Comparison of ENCODE assay signal across 1 cellular context in the genomic region with DNA sequence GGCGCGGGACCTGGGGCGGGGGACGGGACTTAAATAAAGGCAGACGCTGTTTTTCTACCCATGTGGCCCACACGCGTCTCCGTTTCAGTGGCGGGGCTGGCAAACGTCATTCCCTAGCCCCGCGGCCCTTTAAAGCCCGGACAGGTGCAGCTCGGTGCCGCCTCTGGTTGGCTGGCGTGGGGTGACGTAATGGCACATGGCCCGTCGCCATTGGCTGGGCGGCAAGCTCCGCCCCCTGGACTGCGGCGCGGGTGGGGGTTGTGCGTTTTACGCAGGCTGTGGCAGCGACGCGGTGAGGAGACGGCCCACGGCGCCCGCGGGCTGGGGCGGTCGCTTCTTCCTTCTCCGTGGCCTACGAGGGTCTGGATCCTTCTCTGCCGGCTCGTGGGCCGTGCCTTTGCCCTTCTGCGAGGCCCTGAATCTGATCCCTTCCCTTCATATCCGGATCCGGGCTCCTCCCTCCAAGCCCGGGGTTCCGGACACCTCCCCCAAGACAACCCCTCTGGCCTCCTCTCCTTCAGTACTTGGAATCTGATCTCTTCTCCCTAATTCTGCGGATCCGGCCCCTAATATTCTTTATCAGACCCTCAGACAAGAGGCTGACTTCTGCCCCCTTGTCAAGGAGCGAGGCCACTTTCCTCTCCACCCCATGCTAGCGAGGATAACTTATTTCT.
TF ChIP-seq lines count a peak whose summit lies in the region.

A gene with protein sequence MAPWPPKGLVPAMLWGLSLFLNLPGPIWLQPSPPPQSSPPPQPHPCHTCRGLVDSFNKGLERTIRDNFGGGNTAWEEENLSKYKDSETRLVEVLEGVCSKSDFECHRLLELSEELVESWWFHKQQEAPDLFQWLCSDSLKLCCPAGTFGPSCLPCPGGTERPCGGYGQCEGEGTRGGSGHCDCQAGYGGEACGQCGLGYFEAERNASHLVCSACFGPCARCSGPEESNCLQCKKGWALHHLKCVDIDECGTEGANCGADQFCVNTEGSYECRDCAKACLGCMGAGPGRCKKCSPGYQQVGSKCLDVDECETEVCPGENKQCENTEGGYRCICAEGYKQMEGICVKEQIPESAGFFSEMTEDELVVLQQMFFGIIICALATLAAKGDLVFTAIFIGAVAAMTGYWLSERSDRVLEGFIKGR (plus strand): TSS at position 274 of the 674 bp plus-strand sequence. CDS start 605 bp downstream, outside the sequence.

TF ChIP-seq in HepG2, 621 proteins besides CTCF, POLR2A, EP300 and RAD21 (continued from another document and continues in another):
- TF ChIP-seq REPIN1 (CRISPR knock-in tag; IDR thresholded peaks at IDR 0.05; ENCODE audit: borderline replicate concordance, low read depth) (0 out of 2 replicates have a peak, but pooled peaks have one; percentile 24), DPF2 (CRISPR knock-in tag; IDR thresholded peaks at IDR 0.05; ENCODE audit: borderline replicate concordance, low read depth) (no peak), TBX2 (CRISPR knock-in tag; IDR thresholded peaks at IDR 0.05; ENCODE audit: borderline replicate concordance) (no peak; the same call in none of the 2 replicates), TCF7L2 (IDR thresholded peaks at IDR 0.05; ENCODE audit: low read depth, low read length) (no peak), ZNF432 (CRISPR knock-in tag; IDR thresholded peaks at IDR 0.05; ENCODE audit: borderline replicate concordance) (no peak), ZNF274 (CRISPR knock-in tag; IDR thresholded peaks at IDR 0.05) (no peak), NFE2 (CRISPR knock-in tag; IDR thresholded peaks at IDR 0.05) (no peak), SAFB2 (CRISPR knock-in tag; IDR thresholded peaks at IDR 0.05; ENCODE audit: borderline replicate concordance, low read depth) (no peak), MED1 (CRISPR knock-in tag; IDR thresholded peaks at IDR 0.05) (peak; percentile 48), TSC22D2 (CRISPR knock-in tag; IDR thresholded peaks at IDR 0.05; ENCODE audit: borderline replicate concordance) (no peak), CREB1 (IDR thresholded peaks at IDR 0.05) (peak; percentile 92), CREB1 (CRISPR knock-in tag; IDR thresholded peaks at IDR 0.05) (peak; percentile 93), ZNF143 (CRISPR knock-in tag; IDR thresholded peaks at IDR 0.05) (peak; percentile 41; the same call in 1 of the 2 replicates), MAFK (conservative IDR thresholded peaks at IDR 0.05 in 1 of 2, IDR thresholded peaks at IDR 0.05 in 1 of 2; ENCODE audit: low read length in 2 of 2) (no peak), ZNF773 (CRISPR knock-in tag; IDR thresholded peaks at IDR 0.05; ENCODE audit: borderline replicate concordance) (peak; percentile 35; the same call in 1 of the 2 replicates), ARID2 (CRISPR knock-in tag; IDR thresholded peaks at IDR 0.05; ENCODE audit: borderline replicate concordance) (no peak), TARDBP (CRISPR knock-in tag; IDR thresholded peaks at IDR 0.05) (peak; percentile 73; the same call in 1 of the 2 replicates), ZNF30 (CRISPR knock-in tag; IDR thresholded peaks at IDR 0.05) (0 out of 2 replicates have a peak, but pooled peaks have one; percentile 24), SNRNP70 (IDR thresholded peaks at IDR 0.05; ENCODE audit: low read depth, low read length) (no peak), ZNF205 (CRISPR knock-in tag; IDR thresholded peaks at IDR 0.05) (no peak; the same call in 1 of the 2 replicates), ZNF430 (CRISPR knock-in tag; IDR thresholded peaks at IDR 0.05) (peak; percentile 71; the same call in 1 of the 2 replicates), ZNF790 (CRISPR knock-in tag; IDR thresholded peaks at IDR 0.05; ENCODE audit: borderline replicate concordance) (no peak; the same call in 1 of the 2 replicates), FIP1L1 (IDR thresholded peaks at IDR 0.05; ENCODE audit: borderline replicate concordance, insufficient read depth, low read depth, low read length) (no peak), ZNF337 (CRISPR knock-in tag; IDR thresholded peaks at IDR 0.05; ENCODE audit: borderline replicate concordance, low read depth) (no peak), NCOA2 (CRISPR knock-in tag; IDR thresholded peaks at IDR 0.05) (peak; percentile 43; the same call in 1 of the 2 replicates), ZBTB7B (CRISPR knock-in tag; IDR thresholded peaks at IDR 0.05) (no peak), ZC3H4 (CRISPR knock-in tag; IDR thresholded peaks at IDR 0.05; ENCODE audit: borderline replicate concordance) (no peak), HCFC1 (IDR thresholded peaks at IDR 0.05; ENCODE audit: low read depth, low read length) (no peak), ZNF557 (CRISPR knock-in tag; IDR thresholded peaks at IDR 0.05) (no peak), ZBTB8A (CRISPR knock-in tag; IDR thresholded peaks at IDR 0.05; ENCODE audit: borderline replicate concordance, low read depth) (0 out of 2 replicates have a peak, but pooled peaks have one; percentile 46), FOSL2 (CRISPR knock-in tag; IDR thresholded peaks at IDR 0.05) (peak; percentile 46; the same call in 1 of the 2 replicates), CBFB (CRISPR knock-in tag; IDR thresholded peaks at IDR 0.05) (peak; percentile 25; the same call in 1 of the 2 replicates), NR2F1 (CRISPR knock-in tag; IDR thresholded peaks at IDR 0.05) (no peak), ZNF292 (CRISPR knock-in tag; IDR thresholded peaks at IDR 0.05; ENCODE audit: borderline replicate concordance, low read depth) (no peak), CEBPG (CRISPR knock-in tag; IDR thresholded peaks at IDR 0.05) (peak; percentile 72), TOE1 (CRISPR knock-in tag; IDR thresholded peaks at IDR 0.05) (no peak), TAF15 (IDR thresholded peaks at IDR 0.05; ENCODE audit: low read depth, low read length, poor library complexity, severe bottlenecking) (no peak), ZSCAN25 (CRISPR knock-in tag; IDR thresholded peaks at IDR 0.05) (no peak), ZNF841 (CRISPR knock-in tag; IDR thresholded peaks at IDR 0.05; ENCODE audit: borderline replicate concordance) (no peak), FOSL1 (CRISPR knock-in tag; IDR thresholded peaks at IDR 0.05; ENCODE audit: borderline replicate concordance) (no peak), SIX4 (CRISPR knock-in tag; IDR thresholded peaks at IDR 0.05) (no peak), NFYB (CRISPR knock-in tag; IDR thresholded peaks at IDR 0.05) (peak; percentile 92), NFATC3 (CRISPR knock-in tag; IDR thresholded peaks at IDR 0.05) (no peak), TOPORS (CRISPR knock-in tag; IDR thresholded peaks at IDR 0.05) (no peak), ZNF431 (CRISPR knock-in tag; IDR thresholded peaks at IDR 0.05; ENCODE audit: borderline replicate concordance, low read depth) (no peak), TAF1 (CRISPR knock-in tag; IDR thresholded peaks at IDR 0.05) (peak; percentile 61; the same call in 1 of the 2 replicates)
- TF ChIP-seq, protein P1, sequence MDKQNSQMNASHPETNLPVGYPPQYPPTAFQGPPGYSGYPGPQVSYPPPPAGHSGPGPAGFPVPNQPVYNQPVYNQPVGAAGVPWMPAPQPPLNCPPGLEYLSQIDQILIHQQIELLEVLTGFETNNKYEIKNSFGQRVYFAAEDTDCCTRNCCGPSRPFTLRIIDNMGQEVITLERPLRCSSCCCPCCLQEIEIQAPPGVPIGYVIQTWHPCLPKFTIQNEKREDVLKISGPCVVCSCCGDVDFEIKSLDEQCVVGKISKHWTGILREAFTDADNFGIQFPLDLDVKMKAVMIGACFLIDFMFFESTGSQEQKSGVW (CRISPR knock-in tag; IDR thresholded peaks at IDR 0.05; ENCODE audit: borderline replicate concordance): no peak
- TF ChIP-seq, protein P2, sequence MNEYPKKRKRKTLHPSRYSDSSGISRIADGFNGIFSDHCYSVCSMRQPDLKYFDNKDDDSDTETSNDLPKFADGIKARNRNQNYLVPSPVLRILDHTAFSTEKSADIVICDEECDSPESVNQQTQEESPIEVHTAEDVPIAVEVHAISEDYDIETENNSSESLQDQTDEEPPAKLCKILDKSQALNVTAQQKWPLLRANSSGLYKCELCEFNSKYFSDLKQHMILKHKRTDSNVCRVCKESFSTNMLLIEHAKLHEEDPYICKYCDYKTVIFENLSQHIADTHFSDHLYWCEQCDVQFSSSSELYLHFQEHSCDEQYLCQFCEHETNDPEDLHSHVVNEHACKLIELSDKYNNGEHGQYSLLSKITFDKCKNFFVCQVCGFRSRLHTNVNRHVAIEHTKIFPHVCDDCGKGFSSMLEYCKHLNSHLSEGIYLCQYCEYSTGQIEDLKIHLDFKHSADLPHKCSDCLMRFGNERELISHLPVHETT (CRISPR knock-in tag; conservative IDR thresholded peaks at IDR 0.05): 0 out of 2 replicates have a peak, but pooled peaks have one; percentile 28
- TF ChIP-seq, protein P3, sequence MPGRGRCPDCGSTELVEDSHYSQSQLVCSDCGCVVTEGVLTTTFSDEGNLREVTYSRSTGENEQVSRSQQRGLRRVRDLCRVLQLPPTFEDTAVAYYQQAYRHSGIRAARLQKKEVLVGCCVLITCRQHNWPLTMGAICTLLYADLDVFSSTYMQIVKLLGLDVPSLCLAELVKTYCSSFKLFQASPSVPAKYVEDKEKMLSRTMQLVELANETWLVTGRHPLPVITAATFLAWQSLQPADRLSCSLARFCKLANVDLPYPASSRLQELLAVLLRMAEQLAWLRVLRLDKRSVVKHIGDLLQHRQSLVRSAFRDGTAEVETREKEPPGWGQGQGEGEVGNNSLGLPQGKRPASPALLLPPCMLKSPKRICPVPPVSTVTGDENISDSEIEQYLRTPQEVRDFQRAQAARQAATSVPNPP (CRISPR knock-in tag; IDR thresholded peaks at IDR 0.05): 0 out of 2 replicates have a peak, but pooled peaks have one; percentile 44
- TF ChIP-seq, protein P4, sequence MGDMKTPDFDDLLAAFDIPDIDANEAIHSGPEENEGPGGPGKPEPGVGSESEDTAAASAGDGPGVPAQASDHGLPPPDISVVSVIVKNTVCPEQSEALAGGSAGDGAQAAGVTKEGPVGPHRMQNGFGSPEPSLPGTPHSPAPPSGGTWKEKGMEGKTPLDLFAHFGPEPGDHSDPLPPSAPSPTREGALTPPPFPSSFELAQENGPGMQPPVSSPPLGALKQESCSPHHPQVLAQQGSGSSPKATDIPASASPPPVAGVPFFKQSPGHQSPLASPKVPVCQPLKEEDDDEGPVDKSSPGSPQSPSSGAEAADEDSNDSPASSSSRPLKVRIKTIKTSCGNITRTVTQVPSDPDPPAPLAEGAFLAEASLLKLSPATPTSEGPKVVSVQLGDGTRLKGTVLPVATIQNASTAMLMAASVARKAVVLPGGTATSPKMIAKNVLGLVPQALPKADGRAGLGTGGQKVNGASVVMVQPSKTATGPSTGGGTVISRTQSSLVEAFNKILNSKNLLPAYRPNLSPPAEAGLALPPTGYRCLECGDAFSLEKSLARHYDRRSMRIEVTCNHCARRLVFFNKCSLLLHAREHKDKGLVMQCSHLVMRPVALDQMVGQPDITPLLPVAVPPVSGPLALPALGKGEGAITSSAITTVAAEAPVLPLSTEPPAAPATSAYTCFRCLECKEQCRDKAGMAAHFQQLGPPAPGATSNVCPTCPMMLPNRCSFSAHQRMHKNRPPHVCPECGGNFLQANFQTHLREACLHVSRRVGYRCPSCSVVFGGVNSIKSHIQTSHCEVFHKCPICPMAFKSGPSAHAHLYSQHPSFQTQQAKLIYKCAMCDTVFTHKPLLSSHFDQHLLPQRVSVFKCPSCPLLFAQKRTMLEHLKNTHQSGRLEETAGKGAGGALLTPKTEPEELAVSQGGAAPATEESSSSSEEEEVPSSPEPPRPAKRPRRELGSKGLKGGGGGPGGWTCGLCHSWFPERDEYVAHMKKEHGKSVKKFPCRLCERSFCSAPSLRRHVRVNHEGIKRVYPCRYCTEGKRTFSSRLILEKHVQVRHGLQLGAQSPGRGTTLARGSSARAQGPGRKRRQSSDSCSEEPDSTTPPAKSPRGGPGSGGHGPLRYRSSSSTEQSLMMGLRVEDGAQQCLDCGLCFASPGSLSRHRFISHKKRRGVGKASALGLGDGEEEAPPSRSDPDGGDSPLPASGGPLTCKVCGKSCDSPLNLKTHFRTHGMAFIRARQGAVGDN (CRISPR knock-in tag; IDR thresholded peaks at IDR 0.05): peak; percentile 73
- TF ChIP-seq, protein P5, sequence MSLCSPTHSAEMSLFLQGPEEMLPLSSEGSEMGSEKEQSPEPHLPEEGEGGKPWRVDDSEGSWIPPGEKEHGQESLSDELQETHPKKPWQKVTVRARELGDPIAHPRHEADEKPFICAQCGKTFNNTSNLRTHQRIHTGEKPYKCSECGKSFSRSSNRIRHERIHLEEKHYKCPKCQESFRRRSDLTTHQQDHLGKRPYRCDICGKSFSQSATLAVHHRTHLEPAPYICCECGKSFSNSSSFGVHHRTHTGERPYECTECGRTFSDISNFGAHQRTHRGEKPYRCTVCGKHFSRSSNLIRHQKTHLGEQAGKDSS (CRISPR knock-in tag; IDR thresholded peaks at IDR 0.05; ENCODE audit: borderline replicate concordance, low read depth): no peak; the same call in 1 of the 2 replicates
- TF ChIP-seq, protein P6, sequence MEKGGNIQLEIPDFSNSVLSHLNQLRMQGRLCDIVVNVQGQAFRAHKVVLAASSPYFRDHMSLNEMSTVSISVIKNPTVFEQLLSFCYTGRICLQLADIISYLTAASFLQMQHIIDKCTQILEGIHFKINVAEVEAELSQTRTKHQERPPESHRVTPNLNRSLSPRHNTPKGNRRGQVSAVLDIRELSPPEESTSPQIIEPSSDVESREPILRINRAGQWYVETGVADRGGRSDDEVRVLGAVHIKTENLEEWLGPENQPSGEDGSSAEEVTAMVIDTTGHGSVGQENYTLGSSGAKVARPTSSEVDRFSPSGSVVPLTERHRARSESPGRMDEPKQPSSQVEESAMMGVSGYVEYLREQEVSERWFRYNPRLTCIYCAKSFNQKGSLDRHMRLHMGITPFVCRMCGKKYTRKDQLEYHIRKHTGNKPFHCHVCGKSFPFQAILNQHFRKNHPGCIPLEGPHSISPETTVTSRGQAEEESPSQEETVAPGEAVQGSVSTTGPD (CRISPR knock-in tag; IDR thresholded peaks at IDR 0.05): peak; percentile 68; the same call in 1 of the 2 replicates
- TF ChIP-seq, protein P7, sequence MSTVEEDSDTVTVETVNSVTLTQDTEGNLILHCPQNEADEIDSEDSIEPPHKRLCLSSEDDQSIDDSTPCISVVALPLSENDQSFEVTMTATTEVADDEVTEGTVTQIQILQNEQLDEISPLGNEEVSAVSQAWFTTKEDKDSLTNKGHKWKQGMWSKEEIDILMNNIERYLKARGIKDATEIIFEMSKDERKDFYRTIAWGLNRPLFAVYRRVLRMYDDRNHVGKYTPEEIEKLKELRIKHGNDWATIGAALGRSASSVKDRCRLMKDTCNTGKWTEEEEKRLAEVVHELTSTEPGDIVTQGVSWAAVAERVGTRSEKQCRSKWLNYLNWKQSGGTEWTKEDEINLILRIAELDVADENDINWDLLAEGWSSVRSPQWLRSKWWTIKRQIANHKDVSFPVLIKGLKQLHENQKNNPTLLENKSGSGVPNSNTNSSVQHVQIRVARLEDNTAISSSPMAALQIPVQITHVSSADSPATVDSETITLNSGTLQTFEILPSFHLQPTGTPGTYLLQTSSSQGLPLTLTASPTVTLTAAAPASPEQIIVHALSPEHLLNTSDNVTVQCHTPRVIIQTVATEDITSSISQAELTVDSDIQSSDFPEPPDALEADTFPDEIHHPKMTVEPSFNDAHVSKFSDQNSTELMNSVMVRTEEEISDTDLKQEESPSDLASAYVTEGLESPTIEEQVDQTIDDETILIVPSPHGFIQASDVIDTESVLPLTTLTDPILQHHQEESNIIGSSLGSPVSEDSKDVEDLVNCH (CRISPR knock-in tag; IDR thresholded peaks at IDR 0.05): no peak
